ENCODE assay signal across 23 cellular contexts in genomic region chr11:45937916-45938315, GRCh38. TPM values are rescaled to one million over a fixed set of nuclear protein-coding genes. Genes with fewer than 3 reads are reported as not detected.
"Had no signal": no experiment of that assay in that cellular context is flagged by ENCODE, and none has a peak within 500 bp of the region (broad histone marks: within the 10 kb centered on the region; RNA-seq: fewer than 3 reads in every experiment).

No MANE protein-coding gene starts in this region.

- H3K36me3 Mint-ChIP-seq: activated naive CD8-positive, alpha-beta T cell treated with anti-CD3 and anti-CD28 coated beads, Interleukin-2, amount 10 ng/mL, durations not matched to agents 7 days and 5 days had no signal

- H3K4me3 Mint-ChIP-seq: activated CD4-positive, alpha-beta memory T cell treated with anti-CD3 and anti-CD28 coated beads, Interleukin-2, amount 10 ng/mL, durations not matched to agents 7 days and 5 days; activated naive CD8-positive, alpha-beta T cell treated with anti-CD3 and anti-CD28 coated beads, Interleukin-2, amount 10 ng/mL, durations not matched to agents 7 days and 5 days; activated T-cell treated with anti-CD3 and anti-CD28 coated beads, Interleukin-2, amount 50 U/mL, for 72 hours; T-helper 17 cell had no signal

- H3K4me2 ChIP-seq: PC-9 had no signal

- H3K4me1 Mint-ChIP-seq: activated CD4-positive, alpha-beta memory T cell treated with anti-CD3 and anti-CD28 coated beads, Interleukin-2, amount 10 ng/mL, durations not matched to agents 7 days and 5 days; activated naive CD8-positive, alpha-beta T cell treated with anti-CD3 and anti-CD28 coated beads, Interleukin-2, amount 10 ng/mL, durations not matched to agents 7 days and 5 days; T-helper 17 cell had no signal

- DNase-seq: activated CD4-positive, alpha-beta memory T cell treated with anti-CD3 and anti-CD28 coated beads, Interleukin-2, amount 10 ng/mL, durations not matched to agents 7 days and 5 days; activated CD4-positive, alpha-beta T cell treated with anti-CD3 and anti-CD28 coated beads, Interleukin-2, amount 50 U/mL, for 1 hour; activated CD4-positive, CD25-positive, alpha-beta regulatory T cell; activated naive CD4-positive, alpha-beta T cell treated with anti-CD3 and anti-CD28 coated beads, Interleukin-2, amount 50 U/mL, for 16 hours; activated naive CD8-positive, alpha-beta T cell treated with anti-CD3 and anti-CD28 coated beads, Interleukin-2, amount 10 ng/mL, durations not matched to agents 7 days and 5 days; activated T-cell treated with anti-CD3 and anti-CD28 coated beads for 4 hours; activated T-cell treated with anti-CD3 and anti-CD28 coated beads, Interleukin-2, amount 50 U/mL, for 72 hours; adrenal gland; anterior cingulate cortex; caudate nucleus; Kasumi-1; NCI-H1105 treated with DMSO at 0.1 percent for 48 hours; NCI-H1436 treated with DMSO at 0.1 percent for 48 hours; NCI-H187; NCI-H2081 treated with DMSO at 0.1 percent for 48 hours; NCI-H446; NCI-H524; PC-9; SHP77 treated with DMSO at 0.1 percent for 48 hours; T-helper 17 cell; T-helper 9 cell had no signal

- H3K27me3 ChIP-seq: adrenal gland, breast epithelium had no signal

- H3K27ac Mint-ChIP-seq: activated CD4-positive, alpha-beta memory T cell treated with anti-CD3 and anti-CD28 coated beads, Interleukin-2, amount 10 ng/mL, durations not matched to agents 7 days and 5 days; activated naive CD8-positive, alpha-beta T cell treated with anti-CD3 and anti-CD28 coated beads, Interleukin-2, amount 10 ng/mL, durations not matched to agents 7 days and 5 days had no signal

- H3K9me3 Mint-ChIP-seq: activated CD4-positive, alpha-beta memory T cell treated with anti-CD3 and anti-CD28 coated beads, Interleukin-2, amount 10 ng/mL, durations not matched to agents 7 days and 5 days; activated naive CD8-positive, alpha-beta T cell treated with anti-CD3 and anti-CD28 coated beads, Interleukin-2, amount 10 ng/mL, durations not matched to agents 7 days and 5 days; activated T-cell treated with anti-CD3 and anti-CD28 coated beads, Interleukin-2, amount 50 U/mL, for 72 hours had no signal

- H3K36me3 ChIP-seq: breast epithelium had no signal

- ATAC-seq: activated T-cell treated with anti-CD3 and anti-CD28 coated beads, Interleukin-2, amount 50 U/mL, for 72 hours had no signal

- H2AFZ ChIP-seq: PC-9 had no signal

- H3K27ac ChIP-seq: adrenal gland, breast epithelium, PC-9 had no signal

- H3K4me3 ChIP-seq: adrenal gland, breast epithelium, PC-9 had no signal

- H3K27me3 Mint-ChIP-seq: activated CD4-positive, alpha-beta memory T cell treated with anti-CD3 and anti-CD28 coated beads, Interleukin-2, amount 10 ng/mL, durations not matched to agents 7 days and 5 days; activated naive CD8-positive, alpha-beta T cell treated with anti-CD3 and anti-CD28 coated beads, Interleukin-2, amount 10 ng/mL, durations not matched to agents 7 days and 5 days; T-helper 17 cell had no signal

- H3K9me3 ChIP-seq: adrenal gland, breast epithelium had no signal

RNA-seq across cellular contexts. Expression of gene LARGE2, which starts 15.5 kb away (rescaled TPM):
- total RNA-seq: cerebellum had no signal
